In the genomic region with DNA sequence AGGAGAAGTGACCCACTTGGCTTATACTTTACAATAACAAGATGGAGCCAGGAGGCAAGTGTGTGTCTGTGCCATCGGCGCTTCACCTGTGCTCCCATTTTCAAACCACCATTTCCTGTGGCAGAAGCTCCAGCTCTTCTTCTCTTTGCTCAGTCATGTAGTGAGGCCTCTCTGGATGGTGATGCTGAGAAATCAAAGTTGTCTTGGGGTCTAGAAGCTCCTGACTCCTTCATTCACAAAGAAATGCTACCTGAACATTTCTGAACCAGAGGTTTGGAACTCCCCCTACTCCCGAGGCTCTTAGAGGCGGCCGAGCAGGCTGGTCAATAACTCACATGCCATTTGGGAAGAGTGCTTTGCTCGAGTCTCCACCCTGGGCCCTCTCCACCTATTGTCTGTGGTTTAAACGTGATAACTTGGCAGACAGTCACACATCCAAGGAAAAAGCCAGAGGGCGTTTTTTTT, we compare ENCODE assay signal across 16 cellular contexts. TPM values are rescaled to one million over a fixed set of nuclear protein-coding genes. Genes with fewer than 3 reads are reported as not detected.
A peak's percentile ranks its signal among the peaks of the same experiment; 100 is the strongest.
DNase-seq lines count a peak whose midpoint lies in the region; ATAC-seq and TF ChIP-seq lines count a peak whose summit lies in the region.
"Had no signal": no experiment of that assay in that cellular context is flagged by ENCODE, and none has a peak within 500 bp of the region (broad histone marks: within the 10 kb centered on the region; RNA-seq: fewer than 3 reads in every experiment).

No MANE protein-coding gene starts in this region.

- H3K4me3 ChIP-seq in BLaER1: peak overlapping the region; percentile 27
- H3K4me3 ChIP-seq: gastrocnemius medialis, SJCRH30 had no signal

- DNase-seq in activated CD4-positive, alpha-beta memory T cell treated with anti-CD3 and anti-CD28 coated beads, Interleukin-2, amount 10 ng/mL, durations not matched to agents 7 days and 5 days: peak; percentile 56
- no peak for DNase-seq in immature natural killer cell
- no peak for DNase-seq in putamen (ENCODE audit: low spot score)
- no peak for DNase-seq in amniotic stem cell (lab: John Stamatoyannopoulos, UW)
- DNase-seq: gastrocnemius medialis, NCI-H1092, NCI-H2171 treated with DMSO at 0.1 percent for 48 hours, nucleus accumbens, SJCRH30, testis had no signal

- peaks cover 96% of the 10 kb centered on the region for H3K4me1 Mint-ChIP-seq in activated CD4-positive, alpha-beta memory T cell treated with anti-CD3 and anti-CD28 coated beads, Interleukin-2, amount 10 ng/mL, durations not matched to agents 7 days and 5 days
- peaks cover 34 to 43% of the 10 kb centered on the region in 2 donors for H3K4me1 Mint-ChIP-seq in immature natural killer cell

- ATAC-seq in GM18505 (IDR thresholded peaks at IDR 0.05; ENCODE audit: unreplicated experiment) (no peak), HG03460 (IDR thresholded peaks at IDR 0.05; ENCODE audit: unreplicated experiment) (no peak), GM18511 (IDR thresholded peaks at IDR 0.05; ENCODE audit: unreplicated experiment) (no peak)
- ATAC-seq: gastrocnemius medialis had no signal

- peaks cover 48% of the 10 kb centered on the region for H3K36me3 ChIP-seq in BLaER1
- H3K36me3 ChIP-seq: gastrocnemius medialis, SJCRH30 had no signal

- CTCF ChIA-PET in activated CD4-positive, alpha-beta memory T cell treated with anti-CD3 and anti-CD28 coated beads, Interleukin-2, amount 10 ng/mL, durations not matched to agents 7 days and 5 days (lab: Charles Lee): interaction anchor here (0.9 to 3.5 kb wide), 8 partner anchors 9 to 323 kb away, joined by 3 to 23 read pairs (median 4); a partner anchor contains a TSS

- TF ChIP-seq POLR2A in GM18505 (IDR thresholded peaks at IDR 0.05; ENCODE audit: borderline replicate concordance, extremely low read depth, insufficient read depth, insufficient read length): peak; percentile 50

- H3K4me2 ChIP-seq in BLaER1: peak overlapping the region; percentile 95

- peak overlapping the region; percentile 99 for H3K27ac Mint-ChIP-seq in activated CD4-positive, alpha-beta memory T cell treated with anti-CD3 and anti-CD28 coated beads, Interleukin-2, amount 10 ng/mL, durations not matched to agents 7 days and 5 days
- no peak overlapping the region for H3K27ac Mint-ChIP-seq in immature natural killer cell

- H3K9me3 ChIP-seq in BLaER1: no peaks in the 10 kb centered on the region
- H3K9me3 ChIP-seq: gastrocnemius medialis, SJCRH30, testis had no signal

- peaks cover 95% of the 10 kb centered on the region for H3K4me1 ChIP-seq in BLaER1
- H3K4me1 ChIP-seq: gastrocnemius medialis, testis had no signal

- H3K4me3 Mint-ChIP-seq in activated CD4-positive, alpha-beta memory T cell treated with anti-CD3 and anti-CD28 coated beads, Interleukin-2, amount 10 ng/mL, durations not matched to agents 7 days and 5 days: peak overlapping the region; percentile 62
- H3K4me3 Mint-ChIP-seq in immature natural killer cell: peak overlapping the region in 3 of 5 donors; percentile 7 to 15 (median 9)

- H3K27ac ChIP-seq in BLaER1: peak overlapping the region; percentile 95
- H3K27ac ChIP-seq: gastrocnemius medialis, SJCRH30, testis, VCaP had no signal

- no peaks in the 10 kb centered on the region for H4K20me1 ChIP-seq in BLaER1

- H3K9me3 Mint-ChIP-seq in activated CD4-positive, alpha-beta memory T cell treated with anti-CD3 and anti-CD28 coated beads, Interleukin-2, amount 10 ng/mL, durations not matched to agents 7 days and 5 days: no peaks in the 10 kb centered on the region
- H3K9me3 Mint-ChIP-seq in immature natural killer cell: no peaks in the 10 kb centered on the region

- H3K9ac ChIP-seq in BLaER1: peak overlapping the region; percentile 66

- no peaks in the 10 kb centered on the region for H3K27me3 Mint-ChIP-seq in activated CD4-positive, alpha-beta memory T cell treated with anti-CD3 and anti-CD28 coated beads, Interleukin-2, amount 10 ng/mL, durations not matched to agents 7 days and 5 days
- H3K27me3 Mint-ChIP-seq in immature natural killer cell (ENCODE audit: low read depth in 3 of 3): peaks cover 0 to 4% (median 0%) of the 10 kb centered on the region in 3 donors

- POLR2A ChIA-PET in activated CD4-positive, alpha-beta memory T cell treated with anti-CD3 and anti-CD28 coated beads, Interleukin-2, amount 10 ng/mL, durations not matched to agents 7 days and 5 days (lab: Charles Lee): interaction anchor here (0.6 to 15.6 kb wide), 13 partner anchors 9 to 199 kb away, joined by 3 to 362 read pairs (median 14); a partner anchor contains a TSS

- H3K27me3 ChIP-seq in BLaER1: no peaks in the 10 kb centered on the region
- H3K27me3 ChIP-seq: gastrocnemius medialis, SJCRH30, testis had no signal

- H3K36me3 Mint-ChIP-seq in activated CD4-positive, alpha-beta memory T cell treated with anti-CD3 and anti-CD28 coated beads, Interleukin-2, amount 10 ng/mL, durations not matched to agents 7 days and 5 days (ENCODE audit: low read depth): peaks cover 89% of the 10 kb centered on the region
- peaks cover 0 to 3% (median 0%) of the 10 kb centered on the region in 3 donors for H3K36me3 Mint-ChIP-seq in immature natural killer cell

RNA-seq across cellular contexts. Expression of a gene that starts 18.0 kb away (rescaled TPM):
- total RNA-seq in activated CD4-positive, alpha-beta memory T cell treated with anti-CD3 and anti-CD28 coated beads, Interleukin-2, amount 10 ng/mL, durations not matched to agents 7 days and 5 days: 100 to 1,000 TPM; 106 to 113 TPM
- polyA plus RNA-seq in immature natural killer cell: under 1 TPM in 2 of 3 donors, not detected in 1; 0.12 to 0.21 TPM
- total RNA-seq: bronchial epithelial cell, gastrocnemius medialis, SJCRH30 had no signal

RNA-seq across cellular contexts. Expression of a gene that starts 49.5 kb away (rescaled TPM):
- total RNA-seq in activated CD4-positive, alpha-beta memory T cell treated with anti-CD3 and anti-CD28 coated beads, Interleukin-2, amount 10 ng/mL, durations not matched to agents 7 days and 5 days: 10 to 100 TPM; 21.6 to 23.3 TPM
- 1 to 10 TPM; 2.1 to 3.9 (median 3.0) TPM for polyA plus RNA-seq in immature natural killer cell
- total RNA-seq: bronchial epithelial cell, SJCRH30 had no signal
